In the genomic region with DNA sequence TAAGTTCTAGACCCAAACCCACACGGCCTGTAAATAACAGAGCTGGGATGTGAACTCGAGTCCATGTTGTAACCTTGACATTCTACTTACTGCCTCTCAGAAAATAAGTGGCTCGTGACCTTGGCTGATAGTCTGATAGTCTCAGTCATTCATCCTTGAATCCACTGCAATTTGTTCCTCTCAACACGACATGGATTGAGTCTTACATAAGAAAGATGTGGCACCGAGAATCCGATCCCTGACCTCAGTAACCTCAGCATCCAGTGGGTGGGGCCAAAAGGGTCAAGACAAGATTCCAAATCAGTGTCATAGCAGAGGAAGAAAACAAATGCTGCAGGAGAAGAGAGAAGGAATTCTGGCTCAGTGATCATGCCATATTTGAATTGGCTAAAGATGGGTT, we compare ENCODE assay signal across 25 cellular contexts.
A peak's percentile ranks its signal among the peaks of the same experiment; 100 is the strongest.
DNase-seq lines count a peak whose midpoint lies in the region; ATAC-seq and TF ChIP-seq lines count a peak whose summit lies in the region.
"Had no signal": no experiment of that assay in that cellular context is flagged by ENCODE, and none has a peak within 500 bp of the region (broad histone marks: within the 10 kb centered on the region; RNA-seq: fewer than 3 reads in every experiment).

No MANE protein-coding gene starts in this region.

- ATAC-seq in left ventricle myocardium superior (peak; percentile 9), heart right ventricle (no peak), GM21723 (IDR thresholded peaks at IDR 0.05; ENCODE audit: unreplicated experiment) (no peak), GM19023 (IDR thresholded peaks at IDR 0.05; ENCODE audit: unreplicated experiment) (no peak)
- ATAC-seq: PC-3 had no signal

- no peaks in the 10 kb centered on the region for H3K9me3 ChIP-seq in heart right ventricle
- H3K9me3 ChIP-seq in adrenal gland (replicated peaks in 1 of 3): no peaks in the 10 kb centered on the region
- H3K9me3 ChIP-seq: HAP-1, SJSA1 had no signal

- no peaks in the 10 kb centered on the region for H3K27me3 Mint-ChIP-seq in activated T-cell treated with anti-CD3 and anti-CD28 coated beads, Interleukin-2, amount 50 U/mL, for 24 hours
- peaks cover 2% of the 10 kb centered on the region for H3K27me3 Mint-ChIP-seq in nephron progenitor cell (ENCODE audit: low read depth, poor library complexity)

- 43 to 59% methylated on average over 6 of the region's 6 CpGs for WGBS in heart right ventricle, 2 donors
- 27 to 42% (median 32%) methylated on average over 5 to 6 of the region's 6 CpGs for WGBS in adrenal gland, 4 donors

- H3K36me3 Mint-ChIP-seq in activated T-cell treated with anti-CD3 and anti-CD28 coated beads, Interleukin-2, amount 50 U/mL, for 24 hours (ENCODE audit: low read depth): peaks cover 81% of the 10 kb centered on the region
- H3K36me3 Mint-ChIP-seq in nephron progenitor cell (ENCODE audit: low read depth): peaks cover 54% of the 10 kb centered on the region

- peaks cover 0 to 44% (median 12%) of the 10 kb centered on the region in 9 donors for H3K4me1 ChIP-seq in heart right ventricle
- peaks cover 12 to 32% of the 10 kb centered on the region in 2 donors for H3K4me1 ChIP-seq in adrenal gland (replicated peaks in 1 of 2)
- H3K4me1 ChIP-seq: HAP-1, SJSA1 had no signal

- H3K4me3 ChIP-seq in heart right ventricle: no peak overlapping the region
- H3K4me3 ChIP-seq in adrenal gland: no peak overlapping the region
- H3K4me3 ChIP-seq: GM23248, HAP-1, SJSA1 had no signal

- H3K4me3 Mint-ChIP-seq in activated T-cell treated with anti-CD3 and anti-CD28 coated beads, Interleukin-2, amount 50 U/mL, for 24 hours: no peak overlapping the region
- no peak overlapping the region for H3K4me3 Mint-ChIP-seq in nephron progenitor cell
- H3K4me3 Mint-ChIP-seq: HFFc6 had no signal

- TF ChIP-seq CTCF in heart right ventricle (IDR thresholded peaks at IDR 0.05) (no peak), adrenal gland (IDR thresholded peaks at IDR 0.05) (no peak), nephron progenitor cell (IDR thresholded peaks at IDR 0.05) (no peak)

- H3K4me1 Mint-ChIP-seq in activated T-cell treated with anti-CD3 and anti-CD28 coated beads, Interleukin-2, amount 50 U/mL, for 24 hours (ENCODE audit: low read depth): peaks cover 10% of the 10 kb centered on the region
- H3K4me1 Mint-ChIP-seq in nephron progenitor cell: peaks cover 36% of the 10 kb centered on the region

- intact Hi-C loops in left ventricle myocardium superior (cut with micrococcal nuclease) (no loop called here), heart right ventricle (cut with DNase I) (loop anchor here in 3 of 10 donors (5.0 to 10.0 kb wide), 3 partner anchors 51 to 254 kb away; no protein-coding TSS in a partner anchor), adrenal gland (cut with DNase I) (no loop called here)

- H3K9me3 Mint-ChIP-seq in activated T-cell treated with anti-CD3 and anti-CD28 coated beads, Interleukin-2, amount 50 U/mL, for 24 hours: no peaks in the 10 kb centered on the region
- no peaks in the 10 kb centered on the region for H3K9me3 Mint-ChIP-seq in nephron progenitor cell
- H3K9me3 Mint-ChIP-seq: HFFc6 had no signal

- no peaks in the 10 kb centered on the region for H3K27me3 ChIP-seq in heart right ventricle
- H3K27me3 ChIP-seq in adrenal gland: no peaks in the 10 kb centered on the region
- H3K27me3 ChIP-seq: SJSA1 had no signal

- DNase-seq in activated T-cell treated with anti-CD3 and anti-CD28 coated beads, Interleukin-2, amount 50 U/mL, for 24 hours: no peak
- no peak for DNase-seq in activated T-cell treated with anti-CD3 and anti-CD28 coated beads, Interleukin-2, amount 50 U/mL, for 48 hours
- DNase-seq in left ventricle myocardium superior (no peak), heart right ventricle (no peak), adrenal gland (peak in 4 of 7 donors; percentile 46 to 58 (median 56)), nephron progenitor cell (no peak)
- DNase-seq: ACHN; Calu3; GM23248; HFFc6; KBM-7; MV-4-11; NCI-H1105; NCI-H146; NCI-H2029; NCI-H446; NCI-H526; NCI-H82; NK-92 treated with Interleukin-12 subunit alpha and Interleukin-12 subunit beta, amount 100 ng/mL, for 24 hours; PC-3 had no signal

- H3K27ac ChIP-seq in heart right ventricle: peak overlapping the region in 2 of 10 donors; percentile 27 to 28
- H3K27ac ChIP-seq in adrenal gland: peak overlapping the region in 3 of 5 donors; percentile 55 to 72 (median 58)
- H3K27ac ChIP-seq: 22Rv1, GM23248, SJSA1 had no signal

- H3K27ac Mint-ChIP-seq in activated T-cell treated with anti-CD3 and anti-CD28 coated beads, Interleukin-2, amount 50 U/mL, for 24 hours: peak overlapping the region; percentile 34
- peak overlapping the region; percentile 78 for H3K27ac Mint-ChIP-seq in nephron progenitor cell
- H3K27ac Mint-ChIP-seq: HFFc6 had no signal

- no peak for TF ChIP-seq POLR2A in adrenal gland (IDR thresholded peaks at IDR 0.05)

- peaks cover 0 to 95% (median 32%) of the 10 kb centered on the region in 9 donors for H3K36me3 ChIP-seq in heart right ventricle
- H3K36me3 ChIP-seq in adrenal gland (replicated peaks in 1 of 2): peaks cover 0 to 53% of the 10 kb centered on the region in 2 donors

Comparison
In these comparisons a context has a peak if more than half of its experiments do, and no peak if none do; other contexts are left out.
1. DNase-seq: peak in adrenal gland (4 of 7); none in activated T-cell treated with anti-CD3 and anti-CD28 coated beads, Interleukin-2, amount 50 U/mL, for 24 hours (single experiment), activated T-cell treated with anti-CD3 and anti-CD28 coated beads, Interleukin-2, amount 50 U/mL, for 48 hours (0 of 2), left ventricle myocardium superior (single experiment), heart right ventricle (0 of 2) and nephron progenitor cell (single experiment).